18 cellular contexts compared by ENCODE assay signal in genomic region chr17:81074440-81074839, GRCh38.
"Had no signal": no experiment of that assay in that cellular context is flagged by ENCODE, and none has a peak within 500 bp of the region (broad histone marks: within the 10 kb centered on the region; RNA-seq: fewer than 3 reads in every experiment).

No MANE protein-coding gene starts in this region.

- ATAC-seq: activated CD8-positive, alpha-beta T cell treated with anti-CD3 and anti-CD28 coated beads for 36 hours; activated T-helper 17 cell treated with anti-CD3 and anti-CD28 coated beads, Interleukin-2, amount 50 U/mL, for 72 hours; body of pancreas; heart left ventricle; left ventricle myocardium superior; pancreas; stimulated activated naive B cell treated with anti-CD40 and anti-IgM and Interleukin-4, amounts not matched to agents 10 μg/mL and 1 μg/mL and 100 μg/mL, for 72 hours had no signal

- H3K9me3 ChIP-seq: body of pancreas, colonic mucosa, heart left ventricle, neutrophil, pancreas, sigmoid colon had no signal

- H3K4me1 ChIP-seq: colonic mucosa had no signal

- H3K27ac ChIP-seq: body of pancreas, colonic mucosa, heart left ventricle, neutrophil, pancreas, sigmoid colon had no signal

- H3K36me3 ChIP-seq: colonic mucosa, neutrophil, pancreas had no signal

- H3K27me3 ChIP-seq: body of pancreas, colonic mucosa, heart left ventricle, neutrophil, pancreas, sigmoid colon had no signal

- DNase-seq: activated CD4-positive, alpha-beta T cell treated with anti-CD3 and anti-CD28 coated beads, Interleukin-2, amount 10 ng/mL, durations not matched to agents 24 days and 14 days; activated CD4-positive, CD25-positive, alpha-beta regulatory T cell; activated CD8-positive, alpha-beta T cell treated with anti-CD3 and anti-CD28 coated beads for 36 hours; activated naive CD4-positive, alpha-beta T cell treated with Interleukin-2 at 50 U/mL for 16 hours; activated naive CD8-positive, alpha-beta T cell treated with anti-CD3 and anti-CD28 coated beads, Interleukin-2, amount 10 ng/mL, durations not matched to agents 7 days and 5 days; activated T-cell treated with anti-CD3 and anti-CD28 coated beads, Interleukin-2, amount 50 U/mL, for 1 hour; body of pancreas; colonic mucosa; erythroblast; heart left ventricle; left ventricle myocardium superior; naive B cell; pancreas; sigmoid colon; stimulated activated naive B cell treated with anti-CD40 and anti-IgM and Interleukin-4, amounts not matched to agents 10 μg/mL and 1 μg/mL and 100 μg/mL, for 72 hours had no signal

- FAIRE-seq: frontal cortex, pancreas had no signal

- H3K4me3 ChIP-seq: body of pancreas, colonic mucosa, heart left ventricle, pancreas, sigmoid colon had no signal
